ENCODE assay signal across 22 cellular contexts in the genomic region with DNA sequence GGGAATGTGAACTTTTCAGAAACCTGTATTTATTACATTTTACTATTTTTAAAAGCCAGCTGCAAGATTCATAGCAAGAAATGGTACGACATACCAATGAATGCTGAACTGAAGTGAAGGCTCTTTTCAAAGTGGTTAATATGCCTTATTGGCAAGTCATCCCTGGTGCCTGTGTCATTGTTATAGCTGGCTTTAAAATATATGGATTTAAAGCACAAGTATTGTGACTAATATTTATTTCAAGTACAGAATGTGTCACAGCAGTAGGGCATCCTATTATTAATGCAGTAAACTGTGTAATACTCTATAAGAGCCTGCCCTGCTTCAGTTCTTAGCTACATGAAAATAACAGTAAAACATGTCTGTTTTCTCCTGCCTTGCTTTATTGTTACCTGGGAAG. TPM values are rescaled to one million over a fixed set of nuclear protein-coding genes. Genes with fewer than 3 reads are reported as not detected.
DNase-seq lines count a peak whose midpoint lies in the region; ATAC-seq and TF ChIP-seq lines count a peak whose summit lies in the region.
"Had no signal": no experiment of that assay in that cellular context is flagged by ENCODE, and none has a peak within 500 bp of the region (broad histone marks: within the 10 kb centered on the region; RNA-seq: fewer than 3 reads in every experiment).

No MANE protein-coding gene starts in this region.

- no peaks in the 10 kb centered on the region for H3K9me3 Mint-ChIP-seq in naive thymus-derived CD8-positive, alpha-beta T cell
- H3K9me3 Mint-ChIP-seq in type B pancreatic cell (no peaks in the 10 kb centered on the region), CD14-positive monocyte (no peaks in the 10 kb centered on the region)
- H3K9me3 Mint-ChIP-seq: activated T-helper 1 cell treated with anti-CD3 and anti-CD28 coated beads, Interleukin-12 subunit alpha, Interleukin-12 subunit beta, Interleukin-2, Interleukin-4 antibody, amounts not matched to agents 30 ng/mL and 10 ng/mL and 1 ng/mL, durations not matched to agents 14 hours and 24 hours and 36 hours; endodermal cell had no signal

- TF ChIP-seq CTCF in left ventricle myocardium inferior (IDR thresholded peaks at IDR 0.05; ENCODE audit: borderline replicate concordance) = no peak
- TF ChIP-seq CTCF in epithelial cell of esophagus (IDR thresholded peaks at IDR 0.05; ENCODE audit: insufficient read depth, low read depth, low read length, missing control alignments) = no peak
- no peak for TF ChIP-seq CTCF in type B pancreatic cell (conservative IDR thresholded peaks at IDR 0.05)
- TF ChIP-seq CTCF in CD14-positive monocyte (IDR thresholded peaks at IDR 0.05) = no peak

- H3K27ac Mint-ChIP-seq in naive thymus-derived CD8-positive, alpha-beta T cell = peak overlapping the region in 7 of 10 donors; percentile 24 to 98 (median 49)
- H3K27ac Mint-ChIP-seq in type B pancreatic cell (no peak overlapping the region), CD14-positive monocyte (no peak overlapping the region)
- H3K27ac Mint-ChIP-seq: activated T-helper 1 cell treated with anti-CD3 and anti-CD28 coated beads, Interleukin-12 subunit alpha, Interleukin-12 subunit beta, Interleukin-2, Interleukin-4 antibody, amounts not matched to agents 30 ng/mL and 10 ng/mL and 1 ng/mL, durations not matched to agents 14 hours and 24 hours and 36 hours; endodermal cell had no signal

- POLR2A ChIA-PET in naive thymus-derived CD8-positive, alpha-beta T cell (lab: Charles Lee) = interaction anchor here (1.3 to 1.7 kb wide), 5 partner anchors 9 to 30 kb away, joined by 3 to 5 read pairs (median 4); partner anchors contain the start of genes PTGR3 and TSHZ1

- H3K4me3 ChIP-seq in left ventricle myocardium inferior (no peak overlapping the region), epithelial cell of esophagus (ENCODE audit: low read length) (no peak overlapping the region)

- H3K36me3 ChIP-seq in left ventricle myocardium inferior = no peaks in the 10 kb centered on the region

- DNase-seq in left ventricle myocardium inferior (no peak), Right ventricle myocardium superior (no peak), epithelial cell of esophagus (ENCODE audit: low read depth) (peak; percentile 19), type B pancreatic cell (ENCODE audit: extremely low spot score, unreplicated experiment) (no peak), CD14-positive monocyte (ENCODE audit: low spot score) (no peak)
- no peak for DNase-seq in naive thymus-derived CD8-positive, alpha-beta T cell
- DNase-seq: activated CD4-positive, alpha-beta T cell treated with anti-CD3 and anti-CD28 coated beads for 48 hours; COR-L47; DND-41; endodermal cell; NCI-H1930; NCI-H226; NCI-H82; OCI-M1; SIG-M5; stimulated activated CD4-positive, alpha-beta T cell treated with anti-CD3 and anti-CD28 coated beads, Interleukin-2, amount 100 ng/mL, for 48 hours; stimulated activated naive CD8-positive, alpha-beta T cell treated with anti-CD3 and anti-CD28 coated beads, Interleukin-15, Interleukin-2, amounts not matched to agents 100 U/mL and 50 U/mL, for 24 hours; trophoblast cell had no signal

- peaks cover 35 to 91% (median 86%) of the 10 kb centered on the region in 4 donors for H3K4me1 Mint-ChIP-seq in naive thymus-derived CD8-positive, alpha-beta T cell
- H3K4me1 Mint-ChIP-seq in type B pancreatic cell (ENCODE audit: unreplicated experiment) = peaks cover 93% of the 10 kb centered on the region
- H3K4me1 Mint-ChIP-seq in CD14-positive monocyte = peaks cover 36% of the 10 kb centered on the region

- no peaks in the 10 kb centered on the region for H3K9me3 ChIP-seq in left ventricle myocardium inferior (replicated peaks)

- ATAC-seq in Right ventricle myocardium superior (ENCODE audit: poor library complexity) = no peak
- ATAC-seq in naive thymus-derived CD8-positive, alpha-beta T cell = no peak
- ATAC-seq in GM19035 (IDR thresholded peaks at IDR 0.05; ENCODE audit: unreplicated experiment) = no peak
- ATAC-seq in HG03460 (IDR thresholded peaks at IDR 0.05; ENCODE audit: unreplicated experiment) = no peak
- ATAC-seq: stimulated activated naive CD8-positive, alpha-beta T cell treated with anti-CD3 and anti-CD28 coated beads, Interleukin-15, Interleukin-2, amounts not matched to agents 100 U/mL and 50 U/mL, for 24 hours had no signal

- H3K4me3 Mint-ChIP-seq in naive thymus-derived CD8-positive, alpha-beta T cell = peak overlapping the region in 1 of 10 donors; percentile 44
- peak overlapping the region; percentile 48 for H3K4me3 Mint-ChIP-seq in type B pancreatic cell
- no peak overlapping the region for H3K4me3 Mint-ChIP-seq in CD14-positive monocyte
- H3K4me3 Mint-ChIP-seq: activated T-helper 1 cell treated with anti-CD3 and anti-CD28 coated beads, Interleukin-12 subunit alpha, Interleukin-12 subunit beta, Interleukin-2, Interleukin-4 antibody, amounts not matched to agents 30 ng/mL and 10 ng/mL and 1 ng/mL, durations not matched to agents 14 hours and 24 hours and 36 hours; endodermal cell had no signal

- H3K36me3 Mint-ChIP-seq in naive thymus-derived CD8-positive, alpha-beta T cell = peaks cover 0 to 6% (median 0%) of the 10 kb centered on the region in 3 donors
- H3K36me3 Mint-ChIP-seq in type B pancreatic cell (no peaks in the 10 kb centered on the region), CD14-positive monocyte (peaks cover 8 to 17% of the 10 kb centered on the region in 2 donors)

- no peaks in the 10 kb centered on the region for H3K27me3 ChIP-seq in left ventricle myocardium inferior (ENCODE audit: low read depth)

- peaks cover 82% of the 10 kb centered on the region for H3K4me1 ChIP-seq in left ventricle myocardium inferior

- H3K27ac ChIP-seq in left ventricle myocardium inferior (replicated peaks) = peak overlapping the region; percentile 51

- H3K27me3 Mint-ChIP-seq in naive thymus-derived CD8-positive, alpha-beta T cell = no peaks in the 10 kb centered on the region
- H3K27me3 Mint-ChIP-seq in type B pancreatic cell (peaks cover 17% of the 10 kb centered on the region), CD14-positive monocyte (ENCODE audit: low read depth in 3 of 3) (peaks cover 0 to 2% (median 2%) of the 10 kb centered on the region in 3 donors)
- H3K27me3 Mint-ChIP-seq: activated naive CD8-positive, alpha-beta T cell had no signal

- intact Hi-C loops in left ventricle myocardium inferior (cut with micrococcal nuclease) = no loop called here
- intact Hi-C loops in Right ventricle myocardium superior (cut with DNase I) = no loop called here
- intact Hi-C loops in CD14-positive monocyte (cut with micrococcal nuclease) = no loop called here

RNA-seq across cellular contexts. Expression of gene TSHZ1, which starts 10.8 kb away (rescaled TPM):
- total RNA-seq in left ventricle myocardium inferior = 24.6 TPM
- 24.0 TPM for total RNA-seq in Right ventricle myocardium superior
- total RNA-seq in naive thymus-derived CD8-positive, alpha-beta T cell = 10 to 100 TPM; 32.8 to 33.6 TPM
- 1 to 10 TPM; 2.8 to 7.1 (median 3.7) TPM for polyA plus RNA-seq in naive thymus-derived CD8-positive, alpha-beta T cell
- 21.8 and 79.9 TPM in 2 replicates for total RNA-seq in type B pancreatic cell (ENCODE audit: low replicate concordance)
- 1 to 10 TPM in 1 of 2 donors, under 1 TPM in 1; 0.76 to 1.4 TPM for polyA plus RNA-seq in CD14-positive monocyte

RNA-seq across cellular contexts. Expression of gene PTGR3, which starts 12.5 kb away (rescaled TPM):
- total RNA-seq in left ventricle myocardium inferior = 77.3 TPM
- 81.5 TPM for total RNA-seq in Right ventricle myocardium superior
- total RNA-seq in naive thymus-derived CD8-positive, alpha-beta T cell = 10 to 100 TPM; 34.7 to 35.1 TPM
- 10 to 100 TPM; 14.7 to 28.5 (median 19.6) TPM for polyA plus RNA-seq in naive thymus-derived CD8-positive, alpha-beta T cell
- total RNA-seq in type B pancreatic cell (ENCODE audit: low replicate concordance) = 25.4 and 86.7 TPM in 2 replicates
- polyA plus RNA-seq in CD14-positive monocyte = 10 to 100 TPM; 15.5 to 27.5 TPM

Comparison
In these comparisons a context has a peak if more than half of its experiments do, and no peak if none do; other contexts are left out.
1. H3K27ac Mint-ChIP-seq: peak in naive thymus-derived CD8-positive, alpha-beta T cell (7 of 10); none in type B pancreatic cell (single experiment) and CD14-positive monocyte (0 of 7).